19 cellular contexts compared by ENCODE assay signal in genomic region chr7:101823596-101823995, GRCh38. TPM values are rescaled to one million over a fixed set of nuclear protein-coding genes. Genes with fewer than 3 reads are reported as not detected.
DNase-seq lines count a peak whose midpoint lies in the region; ATAC-seq, FAIRE-seq and TF ChIP-seq lines count a peak whose summit lies in the region.
"Had no signal": no experiment of that assay in that cellular context is flagged by ENCODE, and none has a peak within 500 bp of the region (broad histone marks: within the 10 kb centered on the region; RNA-seq: fewer than 3 reads in every experiment).

No MANE protein-coding gene starts in this region.

- H4K20me1 ChIP-seq in HepG2 (ENCODE audit: insufficient read depth, low read length) = peaks cover 37% of the 10 kb centered on the region

- TF ChIP-seq POLR2A in HepG2 (IDR thresholded peaks at IDR 0.05; ENCODE audit: insufficient read depth in 1 of 2, low read depth in 2 of 2, low read length in 2 of 2) (no peak), right lobe of liver (IDR thresholded peaks at IDR 0.05) (no peak), esophagus squamous epithelium (IDR thresholded peaks at IDR 0.05) (no peak), prostate gland (IDR thresholded peaks at IDR 0.05) (no peak), GM12891 (IDR thresholded peaks at IDR 0.05; ENCODE audit: low read depth, low read length) (no peak)

- DNase-seq in HepG2 (ENCODE audit: low spot score) (no peak), right lobe of liver (no peak), esophagus squamous epithelium (lab: John Stamatoyannopoulos, UW) (no peak), prostate gland (ENCODE audit: low spot score) (no peak), coronary artery (ENCODE audit: low spot score) (no peak), GM12891 (ENCODE audit: insufficient read length, low spot score) (no peak)
- DNase-seq: activated CD4-positive, CD25-positive, alpha-beta regulatory T cell; activated gamma-delta T cell; Calu3; dermis blood vessel endothelial cell; GF-D8; left colon; NCI-H1092 treated with DMSO at 0.1 percent for 48 hours; RPMI8226; stimulated activated CD4-positive, alpha-beta T cell treated with anti-CD3 and anti-CD28 coated beads, Interleukin-1b, Interleukin-23, amount 100 ng/mL, for 48 hours; T-helper 1 cell had no signal

- H3K79me2 ChIP-seq in HepG2 (ENCODE audit: insufficient read depth, low read length) = peaks cover 91% of the 10 kb centered on the region

- no peak overlapping the region for H3K4me2 ChIP-seq in HepG2 (ENCODE audit: low read depth, low read length)

- FAIRE-seq in HepG2 (lab: Jason Lieb, UNC) (no peak), GM12891 (lab: Jason Lieb, UNC) (no peak)

- TF ChIP-seq CTCF in HepG2 (CRISPR knock-in tag; IDR thresholded peaks at IDR 0.05) = no peak
- TF ChIP-seq CTCF in right lobe of liver (IDR thresholded peaks at IDR 0.05) = no peak
- TF ChIP-seq CTCF in esophagus squamous epithelium (IDR thresholded peaks at IDR 0.05) = no peak
- TF ChIP-seq CTCF in prostate gland (IDR thresholded peaks at IDR 0.05) = no peak
- TF ChIP-seq CTCF in coronary artery (IDR thresholded peaks at IDR 0.05) = no peak

- WGBS in HepG2 (ENCODE audit: low lambda C conversion rate) = 93% methylated on average over 5 of the region's 5 CpGs
- 40% methylated on average over 5 of the region's 5 CpGs for WGBS in right lobe of liver (ENCODE audit: insufficient coverage, low coverage, low lambda C conversion rate, missing lambda C conversion rate)
- 40 to 58% methylated on average over 5 of the region's 5 CpGs for WGBS in esophagus squamous epithelium, 2 donors
- WGBS in prostate gland = 43% methylated on average over 5 of the region's 5 CpGs

- in situ Hi-C loops in HepG2 (cut with HindIII; ENCODE audit: extremely low pct_ligation_motif_present, low pct_unique_long_range_greater_than_20kb) = no loop called here

- H3K9me3 ChIP-seq in HepG2 (ENCODE audit: low read length) (no peaks in the 10 kb centered on the region), right lobe of liver (no peaks in the 10 kb centered on the region), esophagus squamous epithelium (no peaks in the 10 kb centered on the region), prostate gland (no peaks in the 10 kb centered on the region)

- no peak overlapping the region for H3K9ac ChIP-seq in HepG2 (ENCODE audit: insufficient read depth, low read depth, low read length)

- CTCF ChIA-PET in HepG2 (lab: Yijun Ruan, JAX; ENCODE audit: low intra/inter-chr PET ratio, low total read pairs) = no interaction called here

- TF ChIP-seq EP300 in HepG2 (IDR thresholded peaks at IDR 0.05; ENCODE audit: low read depth in 2 of 2, low read length in 2 of 2) (no peak), HepG2 (CRISPR knock-in tag; IDR thresholded peaks at IDR 0.05; ENCODE audit: borderline replicate concordance) (no peak)

- BruUV-seq in HepG2 (replicated peaks; lab: Mats Ljungman, UMichigan) = no TSS peak

- H3K27ac ChIP-seq in HepG2 (ENCODE audit: extremely low read length, insufficient read depth, low read length) = no peak overlapping the region
- no peak overlapping the region for H3K27ac ChIP-seq in right lobe of liver
- peak overlapping the region in 3 of 4 donors; percentile 23 to 42 (median 36) for H3K27ac ChIP-seq in esophagus squamous epithelium
- H3K27ac ChIP-seq in prostate gland = peak overlapping the region; percentile 23 to 38
- H3K27ac ChIP-seq in coronary artery = no peak overlapping the region

- peaks cover 2 to 5% of the 10 kb centered on the region in 2 experiments; a peak in 2 of 5 replicates for H3K36me3 ChIP-seq in HepG2 (replicated peaks in 1 of 2; ENCODE audit: control insufficient read depth in 1 of 2, insufficient read depth in 2 of 2, low read length in 2 of 2)
- no peaks in the 10 kb centered on the region for H3K36me3 ChIP-seq in right lobe of liver
- no peaks in the 10 kb centered on the region for H3K36me3 ChIP-seq in esophagus squamous epithelium
- H3K36me3 ChIP-seq in prostate gland = no peaks in the 10 kb centered on the region

- no peak overlapping the region for H2AFZ ChIP-seq in HepG2 (ENCODE audit: low read length)

- ATAC-seq in HepG2 = no peak
- ATAC-seq in right lobe of liver = no peak
- no peak for ATAC-seq in GM21528 (IDR thresholded peaks at IDR 0.05; ENCODE audit: low FRiP score, unreplicated experiment)
- no peak for ATAC-seq in HG03280 (IDR thresholded peaks at IDR 0.05; ENCODE audit: unreplicated experiment)
- ATAC-seq: HCT116, left colon had no signal

- no peaks in the 10 kb centered on the region for H3K27me3 ChIP-seq in HepG2 (ENCODE audit: control insufficient read depth in 1 of 2, insufficient read depth in 2 of 2, low read length in 2 of 2)
- no peaks in the 10 kb centered on the region for H3K27me3 ChIP-seq in right lobe of liver
- H3K27me3 ChIP-seq in esophagus squamous epithelium = no peaks in the 10 kb centered on the region
- H3K27me3 ChIP-seq in prostate gland (replicated peaks; ENCODE audit: insufficient read depth) = no peaks in the 10 kb centered on the region

- H3K4me3 ChIP-seq in HepG2 (replicated peaks in 1 of 3; ENCODE audit: insufficient read depth in 1 of 3, low read depth in 2 of 3, low read length in 3 of 3) (no peak overlapping the region), right lobe of liver (no peak overlapping the region), esophagus squamous epithelium (no peak overlapping the region), prostate gland (no peak overlapping the region), coronary artery (no peak overlapping the region)

- POLR2A ChIA-PET in HepG2 (lab: Yijun Ruan, JAX) = no interaction called here

- no peak for TF ChIP-seq RAD21 in HepG2 (CRISPR knock-in tag; IDR thresholded peaks at IDR 0.05)

- H3K4me1 ChIP-seq in HepG2 (ENCODE audit: insufficient read depth, low read length) (peaks cover 43% of the 10 kb centered on the region), right lobe of liver (peaks cover 0 to 22% (median 4%) of the 10 kb centered on the region in 4 donors), esophagus squamous epithelium (peaks cover 0 to 44% (median 10%) of the 10 kb centered on the region in 3 donors), prostate gland (replicated peaks) (peaks cover 4% of the 10 kb centered on the region)

- intact Hi-C loops in HepG2 (cut with micrococcal nuclease; ENCODE audit: unreplicated experiment) (no loop called here), right lobe of liver (cut with DNase I) (no loop called here), esophagus squamous epithelium (cut with DNase I) (loop anchor here (10.0 kb wide), 1 partner anchor 411 kb away; no protein-coding TSS in a partner anchor), prostate gland (cut with DNase I) (loop anchor here (2.0 kb wide), 1 partner anchor 33 kb away; no protein-coding TSS in a partner anchor)

TF ChIP-seq in HepG2, 621 proteins besides CTCF, POLR2A, EP300 and RAD21:
- peak; percentile 91 for TF ChIP-seq CEBPB (IDR thresholded peaks at IDR 0.05; ENCODE audit: borderline replicate concordance, low read depth, low read length)
- no peak for TF ChIP-seq ZFP90 (CRISPR knock-in tag; IDR thresholded peaks at IDR 0.05; ENCODE audit: borderline replicate concordance)

TF ChIP-seq in GM12891, 5 proteins besides CTCF, POLR2A, EP300 and RAD21:
- TF ChIP-seq TAF1 (IDR thresholded peaks at IDR 0.05; ENCODE audit: low read depth, low read length) (no peak), POLR2AphosphoS5 (IDR thresholded peaks at IDR 0.05; ENCODE audit: low read depth, low read length) (no peak), SPI1 (IDR thresholded peaks at IDR 0.05; ENCODE audit: low read depth, low read length) (no peak), PAX5 (IDR thresholded peaks at IDR 0.05; ENCODE audit: insufficient read depth, low read length, severe bottlenecking) (no peak), POU2F2 (IDR thresholded peaks at IDR 0.05; ENCODE audit: low read depth, low read length) (no peak)

RNA-seq across cellular contexts. Expression of gene CUX1, which starts 6.2 kb away (rescaled TPM):
- total RNA-seq in HepG2 (2016; rRNA removed; fragmentation: Illumina TruSeq; extraction: Trizol) = 13.7 and 21.7 TPM in 2 replicates
- 11.4 and 13.0 TPM in 2 replicates for total RNA-seq in HepG2 (2016; cell fraction: cytosol; rRNA removed; fragmentation: Illumina TruSeq; extraction: Trizol; ENCODE audit: low read depth)
- 13.2 and 19.0 TPM in 2 replicates for total RNA-seq in HepG2 (2016; cell fraction: insoluble cytoplasmic fraction; rRNA removed; fragmentation: Illumina TruSeq; extraction: Trizol)
- total RNA-seq in HepG2 (2016; cell fraction: membrane; rRNA removed; fragmentation: Illumina TruSeq; extraction: Trizol) = 12.9 and 17.8 TPM in 2 replicates
- 34.3 and 34.4 TPM in 2 replicates for total RNA-seq in HepG2 (2016; cell fraction: nucleus; rRNA removed; fragmentation: Illumina TruSeq; extraction: Trizol)
- 14.9 and 17.8 TPM in 2 replicates for polyA plus RNA-seq in HepG2 (2011; rRNA removed)
- polyA plus RNA-seq in HepG2 (2011; cell fraction: cytosol; rRNA removed) = 11.7 and 14.5 TPM in 2 replicates
- polyA plus RNA-seq in HepG2 (2011; cell fraction: nucleus; rRNA removed) = 19.5 and 20.4 TPM in 2 replicates
- 17.6 and 19.7 TPM in 2 replicates for polyA plus RNA-seq in HepG2 (2012)
- polyA plus RNA-seq in HepG2 (2016; cell fraction: cytosol; fragmentation: Illumina TruSeq; extraction: Trizol; ENCODE audit: low read depth) = 7.4 and 8.5 TPM in 2 replicates
- 16.3 and 20.7 TPM in 2 replicates for polyA plus RNA-seq in HepG2 (2016; cell fraction: insoluble cytoplasmic fraction; fragmentation: Illumina TruSeq; extraction: Trizol; ENCODE audit: low read depth)
- 17.8 and 18.3 TPM in 2 replicates for polyA plus RNA-seq in HepG2 (2016; cell fraction: membrane; fragmentation: Illumina TruSeq; extraction: Trizol; ENCODE audit: low read depth)
- 20.0 and 22.4 TPM in 2 replicates for polyA plus RNA-seq in HepG2 (2016; cell fraction: nucleus; fragmentation: Illumina TruSeq; extraction: Trizol; ENCODE audit: insufficient read depth, low read depth)
- 17.5 and 23.0 TPM in 2 replicates for polyA minus RNA-seq in HepG2 (2011; rRNA and poly(A)+ RNA removed; ENCODE audit: low replicate concordance)
- 9.6 and 10.6 TPM in 2 replicates for polyA minus RNA-seq in HepG2 (2011; cell fraction: cytosol; rRNA and poly(A)+ RNA removed)
- polyA minus RNA-seq in HepG2 (2011; cell fraction: nucleus; rRNA and poly(A)+ RNA removed) = 65.1 and 68.5 TPM in 2 replicates
- total RNA-seq in right lobe of liver = 10 to 100 TPM; 34.3 to 53.1 (median 40.6) TPM
- total RNA-seq in esophagus squamous epithelium = 10 to 100 TPM; 40.0 to 55.9 (median 47.3) TPM
- total RNA-seq in prostate gland = 10 to 100 TPM; 96.3 to 99.2 TPM
- 17.8 TPM for polyA plus RNA-seq in GM12891 (2012; ENCODE audit: low read depth, missing spikeins)

Comparison
In these comparisons a context has a peak if more than half of its experiments do, and no peak if none do; other contexts are left out.
1. H3K27ac ChIP-seq: peak in esophagus squamous epithelium (3 of 4) and prostate gland (2 of 2); none in HepG2 (single experiment), right lobe of liver (0 of 3) and coronary artery (0 of 2).
2. intact Hi-C loops: an anchor here in esophagus squamous epithelium (10.0 kb wide) and prostate gland (2.0 kb wide); none called in HepG2 and right lobe of liver.